8 cellular contexts compared by ENCODE assay signal in genomic region chr15:38853608-38854007, GRCh38.
DNase-seq lines count a peak whose midpoint lies in the region; ATAC-seq and TF ChIP-seq lines count a peak whose summit lies in the region.

No MANE protein-coding gene starts in this region.

- no peak for TF ChIP-seq EP300 in Ishikawa (IDR thresholded peaks at IDR 0.05; ENCODE audit: borderline replicate concordance)

- H3K27ac ChIP-seq in CD4-positive, alpha-beta T cell (ENCODE audit: low read depth, low read length): no peak overlapping the region

- intact Hi-C loops in CD4-positive, alpha-beta T cell (cut with DNase I, micrococcal nuclease): loop anchor here in 1 of 2 experiments (2.0 to 10.0 kb wide), 2 partner anchors 147 to 379 kb away; no protein-coding TSS in a partner anchor

- TF ChIP-seq CTCF in CD4-positive, alpha-beta T cell (IDR thresholded peaks at IDR 0.05): no peak

- no peaks in the 10 kb centered on the region for H3K9me3 Mint-ChIP-seq in CD4-positive, alpha-beta T cell
- H3K9me3 Mint-ChIP-seq in activated CD8-positive, alpha-beta T cell treated with anti-CD3 and anti-CD28 coated beads, Interleukin-2, amount 10 ng/mL, durations not matched to agents 7 days and 5 days (ENCODE audit: insufficient read depth): no peaks in the 10 kb centered on the region
- no peaks in the 10 kb centered on the region for H3K9me3 Mint-ChIP-seq in immature natural killer cell

- H3K9me3 ChIP-seq in CD4-positive, alpha-beta T cell (ENCODE audit: control insufficient read depth, low read length): no peaks in the 10 kb centered on the region

- no peaks in the 10 kb centered on the region for H3K4me1 Mint-ChIP-seq in CD4-positive, alpha-beta T cell (ENCODE audit: low read depth)
- H3K4me1 Mint-ChIP-seq in activated CD8-positive, alpha-beta T cell treated with anti-CD3 and anti-CD28 coated beads, Interleukin-2, amount 10 ng/mL, durations not matched to agents 7 days and 5 days (ENCODE audit: low read depth): no peaks in the 10 kb centered on the region
- H3K4me1 Mint-ChIP-seq in immature natural killer cell: no peaks in the 10 kb centered on the region

- H3K27me3 ChIP-seq in CD4-positive, alpha-beta T cell (ENCODE audit: control insufficient read depth, insufficient read depth, low read length): no peaks in the 10 kb centered on the region

- CTCF ChIA-PET in CD4-positive, alpha-beta T cell (lab: Charles Lee): no interaction called here
- CTCF ChIA-PET in activated CD8-positive, alpha-beta T cell treated with anti-CD3 and anti-CD28 coated beads, Interleukin-2, amount 10 ng/mL, durations not matched to agents 7 days and 5 days (lab: Charles Lee): interaction anchor here (1.2 kb wide), 1 partner anchor 9 kb away, joined by 3 read pairs; no protein-coding TSS in a partner anchor

- no peak overlapping the region for H3K27ac Mint-ChIP-seq in CD4-positive, alpha-beta T cell
- no peak overlapping the region for H3K27ac Mint-ChIP-seq in activated CD8-positive, alpha-beta T cell treated with anti-CD3 and anti-CD28 coated beads, Interleukin-2, amount 10 ng/mL, durations not matched to agents 7 days and 5 days
- no peak overlapping the region for H3K27ac Mint-ChIP-seq in immature natural killer cell

- H3K36me3 Mint-ChIP-seq in CD4-positive, alpha-beta T cell (ENCODE audit: low read depth): no peaks in the 10 kb centered on the region
- no peaks in the 10 kb centered on the region for H3K36me3 Mint-ChIP-seq in activated CD8-positive, alpha-beta T cell treated with anti-CD3 and anti-CD28 coated beads, Interleukin-2, amount 10 ng/mL, durations not matched to agents 7 days and 5 days (ENCODE audit: low read depth)
- H3K36me3 Mint-ChIP-seq in immature natural killer cell: no peaks in the 10 kb centered on the region

- no peak for ATAC-seq in CD4-positive, alpha-beta T cell (ENCODE audit: poor library complexity)
- ATAC-seq in activated CD8-positive, alpha-beta T cell treated with anti-CD3 and anti-CD28 coated beads, Interleukin-2, amount 10 ng/mL, durations not matched to agents 7 days and 5 days: no peak
- ATAC-seq in left lobe of liver: peak; percentile 31
- ATAC-seq in GM19463 (IDR thresholded peaks at IDR 0.05; ENCODE audit: unreplicated experiment): no peak
- ATAC-seq in HG03354 (IDR thresholded peaks at IDR 0.05; ENCODE audit: poor library complexity, severe bottlenecking, unreplicated experiment): no peak

- TF ChIP-seq RAD21 in Ishikawa (IDR thresholded peaks at IDR 0.05; ENCODE audit: low read depth): peak; percentile 19; the same call in 1 of the 2 replicates

- POLR2A ChIA-PET in CD4-positive, alpha-beta T cell (lab: Charles Lee): no interaction called here
- POLR2A ChIA-PET in activated CD8-positive, alpha-beta T cell treated with anti-CD3 and anti-CD28 coated beads, Interleukin-2, amount 10 ng/mL, durations not matched to agents 7 days and 5 days (lab: Charles Lee): no interaction called here

- no peak overlapping the region for H3K4me3 Mint-ChIP-seq in CD4-positive, alpha-beta T cell
- H3K4me3 Mint-ChIP-seq in activated CD8-positive, alpha-beta T cell treated with anti-CD3 and anti-CD28 coated beads, Interleukin-2, amount 10 ng/mL, durations not matched to agents 7 days and 5 days: no peak overlapping the region
- H3K4me3 Mint-ChIP-seq in immature natural killer cell: no peak overlapping the region

- peak in 9 of 10 experiments; percentile 5 to 40 (median 15) for DNase-seq in CD4-positive, alpha-beta T cell
- peak; percentile 24 for DNase-seq in activated CD8-positive, alpha-beta T cell treated with anti-CD3 and anti-CD28 coated beads, Interleukin-2, amount 10 ng/mL, durations not matched to agents 7 days and 5 days
- no peak for DNase-seq in left lobe of liver (ENCODE audit: low spot score)
- no peak for DNase-seq in immature natural killer cell
- no peak for DNase-seq in DMS79 treated with DMSO at 0.1 percent for 48 hours (lab: John Stamatoyannopoulos, UW)

- H3K27me3 Mint-ChIP-seq in CD4-positive, alpha-beta T cell: peaks cover 33% of the 10 kb centered on the region
- peaks cover 24% of the 10 kb centered on the region for H3K27me3 Mint-ChIP-seq in activated CD8-positive, alpha-beta T cell treated with anti-CD3 and anti-CD28 coated beads, Interleukin-2, amount 10 ng/mL, durations not matched to agents 7 days and 5 days (ENCODE audit: low read depth)
- H3K27me3 Mint-ChIP-seq in immature natural killer cell (ENCODE audit: low read depth in 3 of 3): peaks cover 0 to 6% (median 2%) of the 10 kb centered on the region in 3 donors

TF ChIP-seq in Ishikawa, 13 proteins besides CTCF, POLR2A, EP300 and RAD21:
- TF ChIP-seq YY1 (IDR thresholded peaks at IDR 0.05; ENCODE audit: low read depth): no peak
- TF ChIP-seq REST (IDR thresholded peaks at IDR 0.05; ENCODE audit: low read depth): no peak
- no peak for TF ChIP-seq TEAD4 (IDR thresholded peaks at IDR 0.05)
- no peak for TF ChIP-seq NFIC (IDR thresholded peaks at IDR 0.05)
- no peak for TF ChIP-seq CEBPB (IDR thresholded peaks at IDR 0.05)
- TF ChIP-seq TAF1 (IDR thresholded peaks at IDR 0.05; ENCODE audit: low read depth): no peak
- TF ChIP-seq ZBTB7A (IDR thresholded peaks at IDR 0.05; ENCODE audit: low read depth): no peak
- no peak for TF ChIP-seq TCF12 (IDR thresholded peaks at IDR 0.05; ENCODE audit: low read depth)
- TF ChIP-seq USF1 (IDR thresholded peaks at IDR 0.05): no peak
- TF ChIP-seq EGR1 (IDR thresholded peaks at IDR 0.05): no peak

Comparison
In these comparisons a context has a peak if more than half of its experiments do, and no peak if none do; other contexts are left out.
1. DNase-seq: peak in CD4-positive, alpha-beta T cell (9 of 10) and activated CD8-positive, alpha-beta T cell treated with anti-CD3 and anti-CD28 coated beads, Interleukin-2, amount 10 ng/mL, durations not matched to agents 7 days and 5 days (single experiment); none in left lobe of liver (single experiment), immature natural killer cell (0 of 3) and DMS79 treated with DMSO at 0.1 percent for 48 hours (single experiment).